In genomic region chr19:1310853-1311180, GRCh38 we compare ENCODE assay signal across 21 cellular contexts. TPM values are rescaled to one million over a fixed set of nuclear protein-coding genes. Genes with fewer than 3 reads are reported as not detected.
"Had no signal": no experiment of that assay in that cellular context is flagged by ENCODE, and none has a peak within 500 bp of the region (broad histone marks: within the 10 kb centered on the region; RNA-seq: fewer than 3 reads in every experiment).

No MANE protein-coding gene starts in this region.

- DNase-seq: KBM-7, MV-4-11, NCI-H1048, NCI-H1105, NCI-H1417, NCI-H1436 treated with DMSO at 0.1 percent for 48 hours, NCI-H1694, NCI-H1930, NCI-H2081, NCI-H2107, NCI-H226, NCI-H446, NCI-H510A, NCI-H526, Right ventricle myocardium superior, RPMI8226, SIG-M5, SK-N-SH, T-helper 1 cell had no signal

- H3K4me2 ChIP-seq: SK-N-SH had no signal

- H3K9me3 ChIP-seq: SK-N-SH had no signal

- H3K9ac ChIP-seq: SK-N-SH had no signal

RNA-seq across cellular contexts. Expression of gene EFNA2, which starts 25.1 kb away (rescaled TPM):
- total RNA-seq: LHCN-M2, MCF 10A, Right ventricle myocardium superior had no signal
